21 cellular contexts compared by ENCODE assay signal in genomic region chr2:228589115-228589514, GRCh38.
A peak's percentile ranks its signal among the peaks of the same experiment; 100 is the strongest.
DNase-seq lines count a peak whose midpoint lies in the region; ATAC-seq, FAIRE-seq and TF ChIP-seq lines count a peak whose summit lies in the region.
"Had no signal": no experiment of that assay in that cellular context is flagged by ENCODE, and none has a peak within 500 bp of the region (broad histone marks: within the 10 kb centered on the region; RNA-seq: fewer than 3 reads in every experiment).

No MANE protein-coding gene starts in this region.

- no peak overlapping the region for H2AFZ ChIP-seq in HepG2 (ENCODE audit: low read length)
- H2AFZ ChIP-seq: GM23248 had no signal

- CTCF ChIA-PET in HepG2 (lab: Yijun Ruan, JAX; ENCODE audit: low intra/inter-chr PET ratio, low total read pairs): no interaction called here

- no peak for TF ChIP-seq RAD21 in HepG2 (CRISPR knock-in tag; IDR thresholded peaks at IDR 0.05)

- TF ChIP-seq EP300 in HepG2 (IDR thresholded peaks at IDR 0.05; ENCODE audit: low read depth in 2 of 2, low read length in 2 of 2) (no peak), HepG2 (CRISPR knock-in tag; IDR thresholded peaks at IDR 0.05; ENCODE audit: borderline replicate concordance) (no peak)

- no peaks in the 10 kb centered on the region for H4K20me1 ChIP-seq in HepG2 (ENCODE audit: insufficient read depth, low read length)
- H4K20me1 ChIP-seq: BLaER1 had no signal

- H3K4me1 ChIP-seq in HepG2 (ENCODE audit: insufficient read depth, low read length) (no peaks in the 10 kb centered on the region), right lobe of liver (no peaks in the 10 kb centered on the region)
- H3K4me1 ChIP-seq: Caco-2 had no signal

- BruUV-seq in HepG2 (replicated peaks; lab: Mats Ljungman, UMichigan): no TSS peak

- FAIRE-seq in HepG2 (lab: Jason Lieb, UNC): no peak
- no peak for FAIRE-seq in bronchial epithelial cell (lab: Jason Lieb, UNC)
- FAIRE-seq: A204.1, G401.6, GM12892, GM19239 had no signal

- no peaks in the 10 kb centered on the region for H3K79me2 ChIP-seq in HepG2 (ENCODE audit: insufficient read depth, low read length)

- POLR2A ChIA-PET in HepG2 (lab: Yijun Ruan, JAX): no interaction called here

- peaks cover 73% of the 10 kb centered on the region for H3K9me3 ChIP-seq in HepG2 (ENCODE audit: low read length)
- H3K9me3 ChIP-seq in right lobe of liver: no peaks in the 10 kb centered on the region
- H3K9me3 ChIP-seq: BLaER1, Caco-2 had no signal

- in situ Hi-C loops in HepG2 (cut with HindIII; ENCODE audit: extremely low pct_ligation_motif_present, low pct_unique_long_range_greater_than_20kb): no loop called here

- no peak overlapping the region for H3K4me2 ChIP-seq in HepG2 (ENCODE audit: low read depth, low read length)
- H3K4me2 ChIP-seq: BLaER1 had no signal

- intact Hi-C loops in HepG2 (cut with micrococcal nuclease; ENCODE audit: unreplicated experiment): no loop called here
- intact Hi-C loops in right lobe of liver (cut with DNase I): no loop called here

- DNase-seq in HepG2 (ENCODE audit: low spot score): no peak
- DNase-seq in right lobe of liver: no peak
- DNase-seq in bronchial epithelial cell (ENCODE audit: low read depth): peak; percentile 3
- peak; percentile 15 for DNase-seq in iris pigment epithelial cell (ENCODE audit: low read depth)
- DNase-seq in NCI-H446 (lab: John Stamatoyannopoulos, UW): no peak
- DNase-seq in central memory CD4-positive, alpha-beta T cell: no peak
- DNase-seq: Caco-2; CD4-positive, CD25-positive, alpha-beta regulatory T cell; CD8-positive, alpha-beta T cell; DMS153; DND-41; GM23248; H9 had no signal

- ATAC-seq in HepG2: no peak
- ATAC-seq in right lobe of liver: no peak
- ATAC-seq: CD8-positive, alpha-beta T cell; HCT116 had no signal

- H3K4me3 ChIP-seq in HepG2 (replicated peaks in 1 of 3; ENCODE audit: insufficient read depth in 1 of 3, low read depth in 2 of 3, low read length in 3 of 3) (no peak overlapping the region), right lobe of liver (no peak overlapping the region), bronchial epithelial cell (ENCODE audit: low read depth, low read length) (no peak overlapping the region)
- H3K4me3 ChIP-seq: BLaER1, GM23248 had no signal

- WGBS in HepG2 (ENCODE audit: low lambda C conversion rate): 33% methylated on average over 4 of the region's 4 CpGs
- 45% methylated on average over 4 of the region's 4 CpGs for WGBS in right lobe of liver (ENCODE audit: insufficient coverage, low coverage, low lambda C conversion rate, missing lambda C conversion rate)

- no peak overlapping the region for H3K9ac ChIP-seq in HepG2 (ENCODE audit: insufficient read depth, low read depth, low read length)
- H3K9ac ChIP-seq: BLaER1, GM23248 had no signal

- H3K27ac ChIP-seq in HepG2 (ENCODE audit: extremely low read length, insufficient read depth, low read length): no peak overlapping the region
- no peak overlapping the region for H3K27ac ChIP-seq in right lobe of liver
- H3K27ac ChIP-seq: 22Rv1, BLaER1, C4-2B, GM23248 had no signal

- TF ChIP-seq CTCF in HepG2 (CRISPR knock-in tag; IDR thresholded peaks at IDR 0.05): no peak
- TF ChIP-seq CTCF in right lobe of liver (IDR thresholded peaks at IDR 0.05): no peak
- no peak for TF ChIP-seq CTCF in bronchial epithelial cell (IDR thresholded peaks at IDR 0.05; ENCODE audit: insufficient read depth, low read length, severe bottlenecking)

- no peaks in the 10 kb centered on the region for H3K36me3 ChIP-seq in HepG2 (replicated peaks in 1 of 2; ENCODE audit: control insufficient read depth in 1 of 2, insufficient read depth in 2 of 2, low read length in 2 of 2)
- H3K36me3 ChIP-seq in right lobe of liver: no peaks in the 10 kb centered on the region
- no peaks in the 10 kb centered on the region for H3K36me3 ChIP-seq in bronchial epithelial cell (ENCODE audit: control insufficient read depth, insufficient read depth, low read length)
- H3K36me3 ChIP-seq: BLaER1 had no signal

- H3K27me3 ChIP-seq in HepG2 (ENCODE audit: control insufficient read depth in 1 of 2, insufficient read depth in 2 of 2, low read length in 2 of 2) (no peaks in the 10 kb centered on the region), right lobe of liver (no peaks in the 10 kb centered on the region), bronchial epithelial cell (ENCODE audit: control insufficient read depth, insufficient read depth, low read length) (no peaks in the 10 kb centered on the region)
- H3K27me3 ChIP-seq: BLaER1 had no signal

- TF ChIP-seq POLR2A in HepG2 (IDR thresholded peaks at IDR 0.05; ENCODE audit: insufficient read depth in 1 of 2, low read depth in 2 of 2, low read length in 2 of 2): no peak
- TF ChIP-seq POLR2A in right lobe of liver (IDR thresholded peaks at IDR 0.05): no peak

TF ChIP-seq in HepG2, 621 proteins besides CTCF, POLR2A, EP300 and RAD21:
- no peak for TF ChIP-seq IKZF1 (IDR thresholded peaks at IDR 0.05)
- peak; percentile 70 for TF ChIP-seq CEBPB (IDR thresholded peaks at IDR 0.05; ENCODE audit: borderline replicate concordance, low read depth, low read length)
TF ChIP-seq in HepG2: peak in this region for 1.

Comparison
In these comparisons a context has a peak if more than half of its experiments do, and no peak if none do; other contexts are left out.
1. DNase-seq: peak in bronchial epithelial cell (single experiment) and iris pigment epithelial cell (single experiment); none in HepG2 (single experiment), right lobe of liver (0 of 3), NCI-H446 (0 of 2) and central memory CD4-positive, alpha-beta T cell (single experiment).